8 cellular contexts compared by ENCODE assay signal in genomic region chr2:43461461-43462073, GRCh38.
DNase-seq lines count a peak whose midpoint lies in the region; ATAC-seq, FAIRE-seq and TF ChIP-seq lines count a peak whose summit lies in the region.

No MANE protein-coding gene starts in this region.

- no peak overlapping the region; the same call in 1 of the 2 replicates for H3K4me3 ChIP-seq in MM.1S (ENCODE audit: low read length)
- H3K4me3 ChIP-seq in HepG2 (replicated peaks in 1 of 3; ENCODE audit: insufficient read depth in 1 of 3, low read depth in 2 of 3, low read length in 3 of 3): no peak overlapping the region

- H3K36me3 ChIP-seq in MM.1S (replicated peaks; ENCODE audit: insufficient read depth, low read length) (no peaks in the 10 kb centered on the region), HepG2 (replicated peaks in 1 of 2; ENCODE audit: control insufficient read depth in 1 of 2, insufficient read depth in 2 of 2, low read length in 2 of 2) (no peaks in the 10 kb centered on the region)

- H3K4me2 ChIP-seq in MM.1S (ENCODE audit: low read depth, low read length) (peak overlapping the region; percentile 66), HepG2 (ENCODE audit: low read depth, low read length) (peak overlapping the region; percentile 9; the same call in 1 of the 2 replicates)

- peaks cover 16% of the 10 kb centered on the region for H3F3A ChIP-seq in MM.1S (ENCODE audit: insufficient read depth, low read length)

- no peaks in the 10 kb centered on the region for H3K9me2 ChIP-seq in MM.1S (replicated peaks; ENCODE audit: insufficient read depth, low read length)

- H3K79me2 ChIP-seq in MM.1S (ENCODE audit: low read length) (no peaks in the 10 kb centered on the region), HepG2 (ENCODE audit: insufficient read depth, low read length) (no peaks in the 10 kb centered on the region)

- H3K9ac ChIP-seq in MM.1S (ENCODE audit: low read length) (peak overlapping the region; percentile 29; the same call in 1 of the 2 replicates), HepG2 (ENCODE audit: insufficient read depth, low read depth, low read length) (no peak overlapping the region)

- no TSS peak for BruUV-seq in HepG2 (replicated peaks; lab: Mats Ljungman, UMichigan)

- DNase-seq in GM13976 (ENCODE audit: low spot score): peak; percentile 41
- DNase-seq in MM.1S: peak; percentile 82
- DNase-seq in HepG2 (ENCODE audit: low spot score): no peak
- DNase-seq in NCI-H345 (lab: John Stamatoyannopoulos, UW): no peak
- DNase-seq in cortex of kidney (lab: John Stamatoyannopoulos, UW): no peak
- DNase-seq in NCI-H2196 treated with DMSO at 0.1 percent for 48 hours (lab: John Stamatoyannopoulos, UW; ENCODE audit: unreplicated experiment): no peak
- DNase-seq in ureter (ENCODE audit: low spot score): no peak

- H3K4me1 ChIP-seq in MM.1S (ENCODE audit: low read length) (peaks cover 32% of the 10 kb centered on the region), HepG2 (ENCODE audit: insufficient read depth, low read length) (peaks cover 84% of the 10 kb centered on the region)

- ATAC-seq in GM21576 (IDR thresholded peaks at IDR 0.05; ENCODE audit: unreplicated experiment) (peak; percentile 88), HepG2 (no peak)

- intact Hi-C loops in HepG2 (cut with micrococcal nuclease; ENCODE audit: unreplicated experiment): no loop called here

- POLR2A ChIA-PET in HepG2 (lab: Yijun Ruan, JAX): interaction anchor here (1.4 kb wide), 1 partner anchor 10 kb away, joined by 3 read pairs; no protein-coding TSS in a partner anchor

- no peaks in the 10 kb centered on the region for H3K27me3 ChIP-seq in MM.1S (replicated peaks; ENCODE audit: insufficient read depth, low read length)
- no peaks in the 10 kb centered on the region for H3K27me3 ChIP-seq in HepG2 (ENCODE audit: control insufficient read depth in 1 of 2, insufficient read depth in 2 of 2, low read length in 2 of 2)

- peak overlapping the region; percentile 72 for H3K27ac ChIP-seq in MM.1S (ENCODE audit: low read length)
- H3K27ac ChIP-seq in HepG2 (ENCODE audit: extremely low read length, insufficient read depth, low read length): no peak overlapping the region

- CTCF ChIA-PET in HepG2 (lab: Yijun Ruan, JAX; ENCODE audit: low intra/inter-chr PET ratio, low total read pairs): no interaction called here

- TF ChIP-seq EP300 in HepG2 (IDR thresholded peaks at IDR 0.05; ENCODE audit: low read depth in 2 of 2, low read length in 2 of 2): no peak
- TF ChIP-seq EP300 in HepG2 (CRISPR knock-in tag; IDR thresholded peaks at IDR 0.05; ENCODE audit: borderline replicate concordance): no peak

- no peak for FAIRE-seq in HepG2 (lab: Jason Lieb, UNC)

- TF ChIP-seq CTCF in GM13976 (IDR thresholded peaks at IDR 0.05; ENCODE audit: borderline replicate concordance, control extremely low read depth, extremely low read depth, insufficient read depth, missing control alignments): no peak
- TF ChIP-seq CTCF in MM.1S (IDR thresholded peaks at IDR 0.05; ENCODE audit: low read length): no peak
- no peak for TF ChIP-seq CTCF in HepG2 (CRISPR knock-in tag; IDR thresholded peaks at IDR 0.05)

- TF ChIP-seq RAD21 in HepG2 (CRISPR knock-in tag; IDR thresholded peaks at IDR 0.05): no peak

- 90% methylated on average over 3 of the region's 3 CpGs for WGBS in HepG2 (ENCODE audit: low lambda C conversion rate)

- in situ Hi-C loops in GM13976 (cut with MboI; ENCODE audit: low sequenced_read_pairs, unreplicated experiment): no loop called here
- in situ Hi-C loops in HepG2 (cut with HindIII; ENCODE audit: extremely low pct_ligation_motif_present, low pct_unique_long_range_greater_than_20kb): no loop called here

- TF ChIP-seq POLR2A in HepG2 (IDR thresholded peaks at IDR 0.05; ENCODE audit: insufficient read depth in 1 of 2, low read depth in 2 of 2, low read length in 2 of 2): no peak

- H3K9me3 ChIP-seq in MM.1S (replicated peaks; ENCODE audit: insufficient read depth, low read length) (no peaks in the 10 kb centered on the region), HepG2 (ENCODE audit: low read length) (no peaks in the 10 kb centered on the region)

- no peaks in the 10 kb centered on the region for H4K20me1 ChIP-seq in MM.1S (ENCODE audit: insufficient read depth, low read length)
- no peaks in the 10 kb centered on the region for H4K20me1 ChIP-seq in HepG2 (ENCODE audit: insufficient read depth, low read length)

- H2AFZ ChIP-seq in MM.1S (ENCODE audit: low read length): 0 out of 2 replicates have a peak overlapping the region, but pooled peaks have one; percentile 30
- H2AFZ ChIP-seq in HepG2 (ENCODE audit: low read length): no peak overlapping the region

TF ChIP-seq in HepG2, 621 proteins besides CTCF, POLR2A, EP300 and RAD21:
- TF ChIP-seq MAFG (CRISPR knock-in tag; IDR thresholded peaks at IDR 0.05) (0 out of 2 replicates have a peak, but pooled peaks have one; percentile 14), FOXO4 (CRISPR knock-in tag; conservative IDR thresholded peaks at IDR 0.05) (0 out of 2 replicates have a peak, but pooled peaks have one; percentile 13), ZSCAN12 (CRISPR knock-in tag; IDR thresholded peaks at IDR 0.05) (no peak), MAFF (IDR thresholded peaks at IDR 0.05; ENCODE audit: low read depth, low read length) (peak; percentile 84), MAFK (conservative IDR thresholded peaks at IDR 0.05 in 1 of 2, IDR thresholded peaks at IDR 0.05 in 1 of 2; ENCODE audit: low read length in 2 of 2) (peak; percentile 91 to 93)

Comparison
In these comparisons a context has a peak if more than half of its experiments do, and no peak if none do; other contexts are left out.
1. DNase-seq: peak in GM13976 (single experiment) and MM.1S (single experiment); none in HepG2 (single experiment), NCI-H345 (single experiment), cortex of kidney (single experiment), NCI-H2196 treated with DMSO at 0.1 percent for 48 hours (single experiment) and ureter (single experiment).